ENCODE assay signal across 13 cellular contexts in the genomic region with DNA sequence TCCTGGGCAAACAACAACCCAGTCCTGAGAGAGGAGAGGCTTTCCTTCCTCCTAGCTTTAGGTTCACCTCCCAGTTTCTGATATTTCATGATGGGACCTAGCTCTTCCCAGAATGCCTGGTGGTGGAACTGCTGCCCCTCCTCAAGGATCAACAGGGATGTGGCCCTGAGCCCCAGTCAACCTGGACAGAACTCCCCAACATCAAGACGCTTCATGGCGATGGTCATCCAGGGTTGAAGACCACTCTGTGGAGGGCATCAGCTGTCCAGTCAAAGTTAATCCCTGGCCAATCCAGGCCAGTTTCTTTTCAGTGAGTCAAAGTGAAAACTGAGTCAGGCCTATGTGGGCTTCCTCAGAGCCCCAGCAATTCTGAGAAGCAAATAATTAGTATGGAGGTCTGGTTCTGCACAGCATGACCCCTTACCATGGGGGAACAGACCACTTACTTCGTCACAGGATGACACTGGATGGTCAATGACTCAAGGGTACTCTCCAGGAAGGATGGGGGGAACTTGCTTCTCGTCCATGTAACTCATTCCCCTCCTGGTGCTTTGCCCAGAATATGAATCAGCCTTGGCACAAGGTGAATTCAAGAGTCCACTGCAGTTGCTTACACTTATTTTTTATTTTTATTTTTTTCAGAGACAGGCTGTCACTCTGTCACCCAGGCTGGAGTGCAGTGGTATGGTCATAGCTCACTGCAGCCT. TPM values are rescaled to one million over a fixed set of nuclear protein-coding genes. Genes with fewer than 3 reads are reported as not detected.
DNase-seq lines count a peak whose midpoint lies in the region; ATAC-seq, FAIRE-seq and TF ChIP-seq lines count a peak whose summit lies in the region.
"Had no signal": no experiment of that assay in that cellular context is flagged by ENCODE, and none has a peak within 500 bp of the region (broad histone marks: within the 10 kb centered on the region; RNA-seq: fewer than 3 reads in every experiment).

No MANE protein-coding gene starts in this region.

- H3K23ac ChIP-seq in mesenchymal stem cell (ENCODE audit: low read length in 2 of 2), result no peak overlapping the region

- H3K27ac ChIP-seq in astrocyte (ENCODE audit: low read depth, low read length), result peak overlapping the region; percentile 65
- no peak overlapping the region for H3K27ac ChIP-seq in mesenchymal stem cell (ENCODE audit: low read length, poor library complexity, severe bottlenecking)

- no peak overlapping the region for H3K4me3 Mint-ChIP-seq in astrocyte (ENCODE audit: unreplicated experiment)
- H3K4me3 Mint-ChIP-seq: memory B cell, T-helper 17 cell had no signal

- no peak overlapping the region for H2BK5ac ChIP-seq in mesenchymal stem cell (ENCODE audit: low read depth, low read length, poor library complexity, severe bottlenecking)

- H3K79me1 ChIP-seq in mesenchymal stem cell (replicated peaks; ENCODE audit: low read length, poor library complexity, severe bottlenecking), result no peaks in the 10 kb centered on the region

- H3K9me3 ChIP-seq in astrocyte (ENCODE audit: insufficient read depth, low read depth, low read length) (no peaks in the 10 kb centered on the region), mesenchymal stem cell (ENCODE audit: control insufficient read depth, low read length) (no peaks in the 10 kb centered on the region)

- no peaks in the 10 kb centered on the region for H4K20me1 ChIP-seq in astrocyte (ENCODE audit: insufficient read depth, low read length)

- DNase-seq in AG09319 (ENCODE audit: extremely low read depth, low read depth), result peak; percentile 58
- peak; percentile 73 for DNase-seq in H54 (ENCODE audit: insufficient read length, low spot score)
- peak; percentile 97 for DNase-seq in astrocyte (ENCODE audit: low read depth)
- DNase-seq in mesenchymal stem cell, result no peak
- DNase-seq in NCI-H1092 treated with DMSO at 0.1 percent for 48 hours (lab: John Stamatoyannopoulos, UW), result no peak
- no peak for DNase-seq in NCI-H524 treated with DMSO at 0.1 percent for 48 hours (lab: John Stamatoyannopoulos, UW)
- DNase-seq: hippocampal formation; NCI-H146; NK-92 treated with Interleukin-12 subunit alpha and Interleukin-12 subunit beta, amount 100 ng/mL, for 24 hours; T-helper 17 cell had no signal

- H2BK12ac ChIP-seq in mesenchymal stem cell (ENCODE audit: low read length in 2 of 2), result no peak overlapping the region

- H2BK120ac ChIP-seq in mesenchymal stem cell (ENCODE audit: low read depth, low read length), result no peak overlapping the region

- H3K27me3 ChIP-seq in astrocyte (ENCODE audit: insufficient read depth, low read length) (no peaks in the 10 kb centered on the region), mesenchymal stem cell (ENCODE audit: control insufficient read depth in 1 of 2, insufficient read depth in 1 of 2, low read length in 2 of 2) (peaks cover 0 to 6% of the 10 kb centered on the region in 2 experiments)

- H3K4me3 ChIP-seq in astrocyte (ENCODE audit: insufficient read depth, low read depth, low read length) (no peak overlapping the region), mesenchymal stem cell (ENCODE audit: insufficient read depth in 1 of 2, low read depth in 1 of 2, low read length in 2 of 2) (peak overlapping the region in 1 of 2 experiments; percentile 28)

- peak; percentile 36 for FAIRE-seq in H54 (lab: Jason Lieb, UNC)
- no peak for FAIRE-seq in astrocyte (lab: Jason Lieb, UNC)

- H4K8ac ChIP-seq in mesenchymal stem cell (ENCODE audit: low read length), result no peak overlapping the region

- H3K18ac ChIP-seq in mesenchymal stem cell (ENCODE audit: low read depth in 1 of 2, low read length in 2 of 2), result no peak overlapping the region

- no peak overlapping the region for H3K4ac ChIP-seq in mesenchymal stem cell (ENCODE audit: low read depth in 1 of 2, low read length in 2 of 2)

- H3K4me1 Mint-ChIP-seq in astrocyte (ENCODE audit: low read depth, unreplicated experiment), result peaks cover 1% of the 10 kb centered on the region

- no peak overlapping the region for H2AFZ ChIP-seq in astrocyte (ENCODE audit: low read depth, low read length)
- no peak overlapping the region for H2AFZ ChIP-seq in mesenchymal stem cell (ENCODE audit: low read depth, low read length)

- TF ChIP-seq POLR2A in H54 (IDR thresholded peaks at IDR 0.05; ENCODE audit: low read depth, low read length), result no peak

- H3K36me3 Mint-ChIP-seq in astrocyte (ENCODE audit: low read depth, unreplicated experiment), result peaks cover 1% of the 10 kb centered on the region
- H3K36me3 Mint-ChIP-seq: memory B cell had no signal

- H2BK15ac ChIP-seq in mesenchymal stem cell (ENCODE audit: low read depth, poor library complexity, severe bottlenecking), result no peak overlapping the region

- no peak overlapping the region for H3K27ac Mint-ChIP-seq in astrocyte (ENCODE audit: unreplicated experiment)
- H3K27ac Mint-ChIP-seq: memory B cell had no signal

- peaks cover 13% of the 10 kb centered on the region for H3K4me1 ChIP-seq in astrocyte (ENCODE audit: insufficient read depth, low read length)
- peaks cover 5% of the 10 kb centered on the region for H3K4me1 ChIP-seq in mesenchymal stem cell (ENCODE audit: control insufficient read depth, insufficient read depth, low read depth, low read length)

- H3K79me2 ChIP-seq in astrocyte (ENCODE audit: insufficient read depth, low read length), result no peaks in the 10 kb centered on the region

- ATAC-seq in HG03378 (IDR thresholded peaks at IDR 0.05; ENCODE audit: unreplicated experiment), result no peak
- no peak for ATAC-seq in GM21367 (IDR thresholded peaks at IDR 0.05; ENCODE audit: unreplicated experiment)
- ATAC-seq: T-helper 17 cell had no signal

- H3K14ac ChIP-seq in mesenchymal stem cell (ENCODE audit: low read length in 2 of 2), result no peak overlapping the region

- H3K27me3 Mint-ChIP-seq in astrocyte (ENCODE audit: low read depth, unreplicated experiment), result peaks cover 32% of the 10 kb centered on the region

- H2AK5ac ChIP-seq in mesenchymal stem cell (ENCODE audit: low read length, severe bottlenecking), result no peak overlapping the region

- 72% methylated on average over 4 of the region's 4 CpGs for WGBS in mesenchymal stem cell

- no peaks in the 10 kb centered on the region for H3K9me3 Mint-ChIP-seq in astrocyte (ENCODE audit: unreplicated experiment)
- H3K9me3 Mint-ChIP-seq: memory B cell had no signal

- H3K4me2 ChIP-seq in astrocyte (ENCODE audit: low read length) (peak overlapping the region; percentile 23), mesenchymal stem cell (ENCODE audit: low read length, poor library complexity, severe bottlenecking) (no peak overlapping the region)

- H3K36me3 ChIP-seq in astrocyte (ENCODE audit: insufficient read depth, low read length), result no peaks in the 10 kb centered on the region
- H3K36me3 ChIP-seq in mesenchymal stem cell (ENCODE audit: control insufficient read depth in 1 of 2, insufficient read depth in 2 of 2, low read depth in 1 of 2, low read length in 2 of 2), result no peaks in the 10 kb centered on the region

- H3K9ac ChIP-seq in astrocyte (ENCODE audit: low read length) (peak overlapping the region; percentile 22), mesenchymal stem cell (ENCODE audit: low read length) (peak overlapping the region; percentile 29)

- TF ChIP-seq CTCF in AG09319 (IDR thresholded peaks at IDR 0.05; ENCODE audit: low read depth, low read length) (no peak), astrocyte (IDR thresholded peaks at IDR 0.05; ENCODE audit: insufficient read depth, low read depth, low read length) (no peak)

- no peak overlapping the region for H4K91ac ChIP-seq in mesenchymal stem cell (ENCODE audit: low read length)

RNA-seq across cellular contexts. Expression of a gene that starts 14.7 kb away (rescaled TPM):
- total RNA-seq in astrocyte, result 41.0 and 47.3 TPM in 2 replicates
- polyA plus RNA-seq in mesenchymal stem cell (2013, experiment 1 of 2), result 27.9 TPM
- polyA plus RNA-seq in mesenchymal stem cell (2013, experiment 2 of 2), result 27.6 TPM

RNA-seq across cellular contexts. Expression of a gene that starts 41.7 kb away (rescaled TPM):
- 57.3 and 60.3 TPM in 2 replicates for total RNA-seq in astrocyte
- polyA plus RNA-seq in mesenchymal stem cell (2013, experiment 1 of 2), result 75.2 TPM
- polyA plus RNA-seq in mesenchymal stem cell (2013, experiment 2 of 2), result 75.5 TPM

RNA-seq across cellular contexts. Expression of a gene that starts 41.8 kb away (rescaled TPM):
- total RNA-seq in astrocyte, result 3.0 and 3.1 TPM in 2 replicates
- 1.1 TPM for polyA plus RNA-seq in mesenchymal stem cell (2013, experiment 1 of 2)
- 1.1 TPM for polyA plus RNA-seq in mesenchymal stem cell (2013, experiment 2 of 2)

RNA-seq across cellular contexts. Expression of a gene that starts 57.0 kb away (rescaled TPM):
- total RNA-seq in astrocyte, result 18.3 and 28.2 TPM in 2 replicates
- polyA plus RNA-seq in mesenchymal stem cell (2013, experiment 1 of 2), result 0.86 TPM
- polyA plus RNA-seq in mesenchymal stem cell (2013, experiment 2 of 2), result 0.62 TPM
- total RNA-seq: T-helper 17 cell had no signal

Comparison
In these comparisons a context has a peak if more than half of its experiments do, and no peak if none do; other contexts are left out.
1. DNase-seq: peak in AG09319 (single experiment), H54 (single experiment) and astrocyte (single experiment); none in mesenchymal stem cell (single experiment), NCI-H1092 treated with DMSO at 0.1 percent for 48 hours (single experiment) and NCI-H524 treated with DMSO at 0.1 percent for 48 hours (single experiment).